In the genomic region with DNA sequence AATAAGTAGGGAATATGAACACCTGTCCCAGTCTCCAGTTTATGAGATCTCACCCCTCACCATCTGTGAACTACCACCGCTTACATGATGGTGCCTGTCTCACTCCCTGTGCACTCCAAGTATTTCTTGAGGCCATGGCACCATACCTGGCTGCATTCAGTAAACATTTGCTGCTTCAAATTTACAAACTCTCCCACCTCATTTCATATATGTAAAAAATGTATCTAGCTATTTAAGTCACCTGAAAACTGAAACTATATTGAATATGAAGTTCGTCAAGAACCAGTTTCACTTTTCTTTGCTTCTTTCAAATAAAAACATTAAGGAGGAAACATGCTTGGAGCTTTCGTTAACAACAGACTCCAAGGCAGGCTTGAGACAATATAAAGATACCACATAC, we compare ENCODE assay signal across 8 cellular contexts.
DNase-seq lines count a peak whose midpoint lies in the region; ATAC-seq lines count a peak whose summit lies in the region.

No MANE protein-coding gene starts in this region.

- peak overlapping the region; percentile 81 for H3K4me3 Mint-ChIP-seq in activated T-cell treated with anti-CD3 and anti-CD28 coated beads, Interleukin-2, amount 50 U/mL, for 4 hours
- peak overlapping the region; percentile 83 for H3K4me3 Mint-ChIP-seq in stimulated activated effector memory CD8-positive, alpha-beta T cell treated with anti-CD3 and anti-CD28 coated beads, Interleukin-12 subunit alpha, Interleukin-12 subunit beta, amount 100 ng/mL, for 72 hours

- DNase-seq in NOMO-1 treated with DMSO at 0.1 percent for 48 hours (lab: John Stamatoyannopoulos, UW; ENCODE audit: unreplicated experiment) = peak; percentile 15
- no peak for DNase-seq in NOMO-1 treated with dmso at 0.1 percent for 144 hours (lab: John Stamatoyannopoulos, UW; ENCODE audit: unreplicated experiment)
- no peak for DNase-seq in activated T-cell treated with anti-CD3 and anti-CD28 coated beads, Interleukin-2, amount 50 U/mL, for 4 hours
- DNase-seq in stimulated activated effector memory CD8-positive, alpha-beta T cell treated with anti-CD3 and anti-CD28 coated beads, Interleukin-12 subunit alpha, Interleukin-12 subunit beta, amount 100 ng/mL, for 72 hours (ENCODE audit: low spot score in 2 of 2) = no peak
- DNase-seq in anterior cingulate cortex (lab: John Stamatoyannopoulos, UW) = no peak
- no peak for DNase-seq in GM19238 (ENCODE audit: insufficient read length, low spot score)
- DNase-seq in NCI-H345 treated with DMSO at 0.1 percent for 48 hours (lab: John Stamatoyannopoulos, UW; ENCODE audit: unreplicated experiment) = no peak

- H3K36me3 Mint-ChIP-seq in activated T-cell treated with anti-CD3 and anti-CD28 coated beads, Interleukin-2, amount 50 U/mL, for 4 hours (ENCODE audit: insufficient read depth) = peaks cover 7% of the 10 kb centered on the region
- no peaks in the 10 kb centered on the region for H3K36me3 Mint-ChIP-seq in stimulated activated effector memory CD8-positive, alpha-beta T cell treated with anti-CD3 and anti-CD28 coated beads, Interleukin-12 subunit alpha, Interleukin-12 subunit beta, amount 100 ng/mL, for 72 hours

- H3K27me3 Mint-ChIP-seq in activated T-cell treated with anti-CD3 and anti-CD28 coated beads, Interleukin-2, amount 50 U/mL, for 4 hours (ENCODE audit: low read depth) = no peaks in the 10 kb centered on the region

- peak overlapping the region; percentile 93 for H3K27ac Mint-ChIP-seq in stimulated activated effector memory CD8-positive, alpha-beta T cell treated with anti-CD3 and anti-CD28 coated beads, Interleukin-12 subunit alpha, Interleukin-12 subunit beta, amount 100 ng/mL, for 72 hours

- H3K9me3 Mint-ChIP-seq in activated T-cell treated with anti-CD3 and anti-CD28 coated beads, Interleukin-2, amount 50 U/mL, for 4 hours = peaks cover 8% of the 10 kb centered on the region
- no peaks in the 10 kb centered on the region for H3K9me3 Mint-ChIP-seq in stimulated activated effector memory CD8-positive, alpha-beta T cell treated with anti-CD3 and anti-CD28 coated beads, Interleukin-12 subunit alpha, Interleukin-12 subunit beta, amount 100 ng/mL, for 72 hours

- H3K4me1 Mint-ChIP-seq in activated T-cell treated with anti-CD3 and anti-CD28 coated beads, Interleukin-2, amount 50 U/mL, for 4 hours (ENCODE audit: low read depth) = peaks cover 35% of the 10 kb centered on the region
- peaks cover 47% of the 10 kb centered on the region for H3K4me1 Mint-ChIP-seq in stimulated activated effector memory CD8-positive, alpha-beta T cell treated with anti-CD3 and anti-CD28 coated beads, Interleukin-12 subunit alpha, Interleukin-12 subunit beta, amount 100 ng/mL, for 72 hours

- ATAC-seq in HG02943 (IDR thresholded peaks at IDR 0.05; ENCODE audit: low read depth, unreplicated experiment) = peak; percentile 66
- peak; percentile 46 to 47 for ATAC-seq in activated T-cell treated with anti-CD3 and anti-CD28 coated beads, Interleukin-2, amount 50 U/mL, for 4 hours
- peak; percentile 27 for ATAC-seq in stimulated activated effector memory CD8-positive, alpha-beta T cell treated with anti-CD3 and anti-CD28 coated beads, Interleukin-12 subunit alpha, Interleukin-12 subunit beta, amount 100 ng/mL, for 72 hours
